ENCODE assay signal across 8 cellular contexts in the genomic region with DNA sequence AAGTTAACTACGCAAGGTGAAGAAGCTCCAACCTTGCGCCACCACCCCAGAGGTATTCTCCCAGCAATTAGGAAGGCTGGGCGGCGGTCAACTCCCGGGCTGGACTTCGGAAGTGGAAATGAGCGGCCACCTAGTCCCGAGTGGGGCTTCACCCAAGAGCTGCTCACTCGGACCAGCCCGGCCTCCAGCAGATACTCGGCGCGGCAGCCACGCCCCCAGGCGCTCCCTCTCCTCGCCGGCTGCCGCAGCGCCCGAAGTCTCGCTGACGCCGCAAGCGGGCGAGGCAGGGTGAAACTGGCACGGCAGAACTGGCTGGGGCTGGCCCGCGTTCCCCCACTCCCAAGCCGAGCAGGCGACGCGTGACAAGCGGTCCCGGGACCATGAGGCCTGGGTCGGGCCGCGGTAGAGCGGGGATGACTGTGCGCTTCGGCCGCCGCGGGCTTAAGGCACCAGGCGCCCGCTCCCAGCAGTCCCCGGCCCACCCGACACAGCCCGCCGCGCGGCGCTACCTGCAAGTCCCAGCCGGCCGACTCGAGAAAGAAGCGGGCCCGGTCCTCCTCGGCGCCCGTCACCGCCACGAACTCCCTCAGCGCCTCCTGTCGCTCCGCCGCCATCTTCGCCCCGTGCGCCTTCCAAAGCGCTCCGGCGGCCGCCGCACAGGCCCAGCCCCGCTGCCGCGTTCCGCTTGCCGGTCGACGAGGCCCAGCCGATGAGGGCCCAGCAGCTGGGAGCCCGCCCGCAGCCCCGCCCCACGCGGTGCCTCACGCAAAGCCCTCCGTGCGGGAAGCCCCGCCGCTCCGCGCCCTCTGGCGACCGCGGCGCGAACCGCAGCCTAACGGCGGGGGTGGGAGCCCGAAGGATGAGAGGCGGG. TPM values are rescaled to one million over a fixed set of nuclear protein-coding genes. Genes with fewer than 3 reads are reported as not detected.
DNase-seq lines count a peak whose midpoint lies in the region; ATAC-seq and TF ChIP-seq lines count a peak whose summit lies in the region.

TSS of gene NSFL1C (minus strand) at position 639 of the 871 bp plus-strand sequence. CDS start at position 614, 25 bp downstream.

- peak; percentile 85 for ATAC-seq in GM19395 (IDR thresholded peaks at IDR 0.05; ENCODE audit: unreplicated experiment)
- peak; percentile 80 for ATAC-seq in HG03565 (IDR thresholded peaks at IDR 0.05; ENCODE audit: unreplicated experiment)

- peak; percentile 97 for DNase-seq in CD1c-positive myeloid dendritic cell (ENCODE audit: extremely low spot score)
- peak; percentile 93 for DNase-seq in NCI-H774 (lab: John Stamatoyannopoulos, UW)
- peak; percentile 97 for DNase-seq in activated CD4-positive, alpha-beta T cell treated with anti-CD3 and anti-CD28 coated beads, Interleukin-2, amount 50 U/mL, for 48 hours
- DNase-seq in dorsolateral prefrontal cortex: peak; percentile 80 to 97 (median 91)
- peak; percentile 91 to 98 for DNase-seq in lower leg skin (ENCODE audit: low spot score in 2 of 2)
- peak; percentile 95 to 97 for DNase-seq in stimulated activated CD4-positive, alpha-beta T cell treated with anti-CD3 and anti-CD28 coated beads, Interleukin-4, amount 100 ng/mL, for 48 hours (ENCODE audit: low read depth in 2 of 2)

- TF ChIP-seq POLR2A in lower leg skin (IDR thresholded peaks at IDR 0.05): no peak

- H3K27me3 ChIP-seq in dorsolateral prefrontal cortex: no peaks in the 10 kb centered on the region

- peak within 1 kb of the TSS; percentile 49 to 96 (median 89) for H3K27ac ChIP-seq in dorsolateral prefrontal cortex

- intact Hi-C loops in dorsolateral prefrontal cortex (cut with DNase I): loop anchor here (2.0 to 10.0 kb wide), 7 partner anchors 72 to 428 kb away; partner anchors contain the start of genes FKBP1A (in 2 of the 2), PSMF1 (in 2 of the 2) and SIRPA (in 1 of the 2)
- intact Hi-C loops in lower leg skin (cut with DNase I; ENCODE audit: low total_unique reads): no loop called here

- 0 to 2% methylated on average over 15 to 21 of the region's 104 CpGs for WGBS in lower leg skin, 2 donors

- H3K4me3 ChIP-seq in dorsolateral prefrontal cortex (peak within 1 kb of the TSS; percentile 62 to 100 (median 96)), lower leg skin (ENCODE audit: low read depth, poor library complexity, severe bottlenecking) (peak within 1 kb of the TSS; percentile 90)

- TF ChIP-seq CTCF in dorsolateral prefrontal cortex (IDR thresholded peaks at IDR 0.05 in 54 of 56, conservative IDR thresholded peaks at IDR 0.05 in 2 of 56; ENCODE audit: low read depth in 1 of 56, partially characterized antibody in 56 of 56): peak in 55 of 56 donors; percentile 89 to 100 (median 98)
- TF ChIP-seq CTCF in lower leg skin (IDR thresholded peaks at IDR 0.05): peak in 1 of 3 donors; percentile 80

RNA-seq across cellular contexts. Expression of gene NSFL1C, which starts in this region (rescaled TPM):
- total RNA-seq in dorsolateral prefrontal cortex: 100 to 1,000 TPM in 86 of 120 experiments, 10 to 100 TPM in 34; 69.8 to 147 (median 107) TPM
- total RNA-seq in lower leg skin: 10 to 100 TPM; 56.9 to 76.2 (median 63.5) TPM

Comparison
In these comparisons a context has a peak if more than half of its experiments do, and no peak if none do; other contexts are left out.
1. Peak in every context shown above with its lines: DNase-seq, ATAC-seq, H3K4me3 ChIP-seq and H3K27ac ChIP-seq.